In genomic region chr15:76139368-76140068, GRCh38 we compare ENCODE assay signal across 8 cellular contexts.
DNase-seq lines count a peak whose midpoint lies in the region; ATAC-seq and TF ChIP-seq lines count a peak whose summit lies in the region.

No MANE protein-coding gene starts in this region.

- no peak overlapping the region for H3K27ac Mint-ChIP-seq in activated naive CD4-positive, alpha-beta T cell treated with anti-CD3 and anti-CD28 coated beads for 36 hours

- H3K27me3 ChIP-seq in trophoblast cell (ENCODE audit: insufficient read depth, low read length) (no peaks in the 10 kb centered on the region), upper lobe of right lung (peaks cover 6% of the 10 kb centered on the region)

- intact Hi-C loops in activated naive CD4-positive, alpha-beta T cell treated with anti-CD3 and anti-CD28 coated beads for 36 hours (cut with micrococcal nuclease) = loop anchor here (1.0 to 2.0 kb wide), 3 partner anchors 82 to 411 kb away; no protein-coding TSS in a partner anchor
- intact Hi-C loops in Right ventricle myocardium superior (cut with DNase I) (loop anchor here (5.0 kb wide), 1 partner anchor 82 kb away; the partner anchor contains the start of gene TMEM266), upper lobe of right lung (cut with DNase I) (loop anchor here (10.0 kb wide), 1 partner anchor 85 kb away; the partner anchor contains the start of gene TMEM266)

- peaks cover 7% of the 10 kb centered on the region for H3K4me1 Mint-ChIP-seq in activated naive CD4-positive, alpha-beta T cell treated with anti-CD3 and anti-CD28 coated beads for 36 hours (ENCODE audit: low read depth)

- no peak overlapping the region for H2AFZ ChIP-seq in trophoblast cell (ENCODE audit: insufficient read depth, low read length, poor library complexity)

- no peak overlapping the region for H2BK5ac ChIP-seq in trophoblast cell (ENCODE audit: low read depth, low read length, poor library complexity)

- H3K18ac ChIP-seq in trophoblast cell (ENCODE audit: low read length) = no peak overlapping the region

- in situ Hi-C loops in ACHN (cut with HindIII; ENCODE audit: low pct_ligation_motif_present, low pct_unique_long_range_greater_than_20kb, low sequenced_read_pairs) = no loop called here
- in situ Hi-C loops in GM13976 (cut with MboI; ENCODE audit: low sequenced_read_pairs, unreplicated experiment) = loop anchor here (10.0 kb wide), 2 partner anchors 85 to 325 kb away; partner anchors contain the start of gene TMEM266
- in situ Hi-C loops in SK-MEL-5 (cut with HindIII; ENCODE audit: low pct_unique_long_range_greater_than_20kb, low sequenced_read_pairs) = no loop called here

- CTCF ChIA-PET in activated naive CD4-positive, alpha-beta T cell treated with anti-CD3 and anti-CD28 coated beads for 36 hours (lab: Charles Lee) = interaction anchor here (0.5 to 10.1 kb wide), 34 partner anchors 11 to 762 kb away, joined by 3 to 199 read pairs (median 4); partner anchors contain the start of gene TMEM266

- no peak overlapping the region for H3K9ac ChIP-seq in trophoblast cell (ENCODE audit: low read length)

- no peak overlapping the region for H4K8ac ChIP-seq in trophoblast cell (ENCODE audit: low read depth, low read length)

- TF ChIP-seq CTCF in GM13976 (IDR thresholded peaks at IDR 0.05; ENCODE audit: borderline replicate concordance, control extremely low read depth, extremely low read depth, insufficient read depth, missing control alignments) (peak; percentile 78), upper lobe of right lung (IDR thresholded peaks at IDR 0.05) (peak; percentile 87)

- H3K9me3 ChIP-seq in trophoblast cell (ENCODE audit: insufficient read depth, low read depth, low read length) (peaks cover 3% of the 10 kb centered on the region), upper lobe of right lung (no peaks in the 10 kb centered on the region)

- WGBS in trophoblast cell (ENCODE audit: extremely low coverage, insufficient coverage, insufficient read length) = no CpG with 5 or more reads among the region's 16 CpGs

- H3K27me3 Mint-ChIP-seq in activated naive CD4-positive, alpha-beta T cell treated with anti-CD3 and anti-CD28 coated beads for 36 hours (ENCODE audit: low read depth) = peaks cover 12% of the 10 kb centered on the region

- no peak overlapping the region for H4K91ac ChIP-seq in trophoblast cell (ENCODE audit: low read depth, low read length)

- H3K36me3 ChIP-seq in trophoblast cell (ENCODE audit: control insufficient read depth in 1 of 2, insufficient read depth in 2 of 2, low read length in 2 of 2) (no peaks in the 10 kb centered on the region), upper lobe of right lung (no peaks in the 10 kb centered on the region)

- no peak overlapping the region for H3K4me3 Mint-ChIP-seq in activated naive CD4-positive, alpha-beta T cell treated with anti-CD3 and anti-CD28 coated beads for 36 hours

- H3K23ac ChIP-seq in trophoblast cell (ENCODE audit: low read length) = no peak overlapping the region

- no peak overlapping the region for H3K27ac ChIP-seq in trophoblast cell (ENCODE audit: low read depth, low read length)
- H3K27ac ChIP-seq in upper lobe of right lung = peak overlapping the region; percentile 26

- DNase-seq in ACHN (peak; percentile 59), GM13976 (ENCODE audit: low spot score) (peak; percentile 87), KG1 (lab: John Stamatoyannopoulos, UW) (peak; percentile 83), SK-MEL-5 (ENCODE audit: low read depth, low spot score) (peak; percentile 85), Right ventricle myocardium superior (peak; percentile 57), trophoblast cell (peak; percentile 72 to 92), upper lobe of right lung (no peak)
- peak; percentile 89 for DNase-seq in activated naive CD4-positive, alpha-beta T cell treated with anti-CD3 and anti-CD28 coated beads for 36 hours

- no peaks in the 10 kb centered on the region for H3K9me3 Mint-ChIP-seq in activated naive CD4-positive, alpha-beta T cell treated with anti-CD3 and anti-CD28 coated beads for 36 hours

- H3K4me1 ChIP-seq in trophoblast cell (ENCODE audit: control insufficient read depth in 1 of 2, insufficient read depth in 2 of 2, low read length in 2 of 2) (no peaks in the 10 kb centered on the region), upper lobe of right lung (peaks cover 7% of the 10 kb centered on the region)

- no peak overlapping the region for H3K14ac ChIP-seq in trophoblast cell (ENCODE audit: low read length)

- no peak overlapping the region for H3K4ac ChIP-seq in trophoblast cell (ENCODE audit: low read depth, low read length)

- H3K79me2 ChIP-seq in trophoblast cell (ENCODE audit: control insufficient read depth, insufficient read depth, low read length, poor library complexity) = no peaks in the 10 kb centered on the region

- H3K79me1 ChIP-seq in trophoblast cell (ENCODE audit: low read length) = no peaks in the 10 kb centered on the region

- peak; percentile 91 for ATAC-seq in Right ventricle myocardium superior (ENCODE audit: poor library complexity)
- ATAC-seq in upper lobe of right lung = peak; percentile 93

- H2AK5ac ChIP-seq in trophoblast cell (ENCODE audit: low read length) = no peak overlapping the region

- H3K4me3 ChIP-seq in trophoblast cell (ENCODE audit: low read depth, low read length) (no peak overlapping the region), upper lobe of right lung (no peak overlapping the region)

- H2BK12ac ChIP-seq in trophoblast cell (ENCODE audit: low read length) = no peak overlapping the region

- H4K12ac ChIP-seq in trophoblast cell (ENCODE audit: low read depth, low read length) = no peak overlapping the region

- no peak overlapping the region for H2BK120ac ChIP-seq in trophoblast cell (ENCODE audit: insufficient read depth, low read length, poor library complexity)

- H3K36me3 Mint-ChIP-seq in activated naive CD4-positive, alpha-beta T cell treated with anti-CD3 and anti-CD28 coated beads for 36 hours (ENCODE audit: low read depth) = no peaks in the 10 kb centered on the region

- no peak overlapping the region for H3K4me2 ChIP-seq in trophoblast cell (ENCODE audit: low read length)
